ENCODE assay signal across 23 cellular contexts in the genomic region with DNA sequence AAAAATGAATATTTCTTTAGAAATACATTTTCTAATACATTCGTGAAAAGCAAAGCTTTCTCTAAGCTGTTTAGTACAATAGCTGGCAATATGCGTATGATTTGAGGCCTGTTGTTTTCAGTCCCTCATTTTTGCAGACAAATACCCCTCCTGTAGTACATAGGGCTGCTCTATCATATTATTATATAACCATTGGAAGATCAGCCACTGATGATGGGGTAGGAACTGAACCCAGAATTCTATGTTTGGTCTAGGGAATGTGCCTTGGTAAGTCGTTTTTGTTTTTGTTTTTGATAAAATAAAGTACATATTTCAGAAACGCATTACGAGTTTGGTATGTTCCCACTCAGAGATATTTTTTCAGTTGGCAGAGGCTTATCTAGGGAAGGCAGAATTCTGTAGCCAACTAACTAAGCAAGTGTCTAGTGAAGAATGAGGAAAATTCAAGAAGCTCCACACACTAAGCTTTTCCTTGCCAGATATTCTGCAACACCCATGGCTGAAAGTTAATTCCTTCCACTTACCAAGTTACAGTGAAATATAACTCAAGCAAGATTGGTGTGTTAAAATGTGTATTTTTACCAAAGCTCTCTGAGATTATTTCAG.
DNase-seq lines count a peak whose midpoint lies in the region; ATAC-seq and TF ChIP-seq lines count a peak whose summit lies in the region.
"Had no signal": no experiment of that assay in that cellular context is flagged by ENCODE, and none has a peak within 500 bp of the region (broad histone marks: within the 10 kb centered on the region; RNA-seq: fewer than 3 reads in every experiment).

No MANE protein-coding gene starts in this region.

- H3K27me3 ChIP-seq in gastroesophageal sphincter (no peaks in the 10 kb centered on the region), right lobe of liver (no peaks in the 10 kb centered on the region)
- no peaks in the 10 kb centered on the region for H3K27me3 ChIP-seq in CD4-positive, alpha-beta memory T cell (ENCODE audit: insufficient read depth, low read length)
- H3K27me3 ChIP-seq: gastrocnemius medialis, transverse colon had no signal

- no peak for TF ChIP-seq POLR2A in gastroesophageal sphincter (IDR thresholded peaks at IDR 0.05)
- no peak for TF ChIP-seq POLR2A in right lobe of liver (IDR thresholded peaks at IDR 0.05)

- no peaks in the 10 kb centered on the region for H3K4me1 Mint-ChIP-seq in CD4-positive, alpha-beta memory T cell
- H3K4me1 Mint-ChIP-seq: activated B cell treated with CpG ODN at 0.5 μM for 24 hours; stimulated activated naive CD8-positive, alpha-beta T cell treated with anti-CD3 and anti-CD28 coated beads, Interleukin-15, amount 100 ng/mL, for 72 hours had no signal

- CTCF ChIA-PET in CD4-positive, alpha-beta memory T cell (lab: Charles Lee; ENCODE audit: partially characterized antibody) = no interaction called here

- TF ChIP-seq EP300 in gastroesophageal sphincter (IDR thresholded peaks at IDR 0.05) = no peak

- TF ChIP-seq CTCF in astrocyte of the cerebellum (IDR thresholded peaks at IDR 0.05; ENCODE audit: low read depth, low read length, missing control alignments) (no peak), gastroesophageal sphincter (IDR thresholded peaks at IDR 0.05) (no peak), omental fat pad (IDR thresholded peaks at IDR 0.05) (no peak), right lobe of liver (IDR thresholded peaks at IDR 0.05) (no peak)

- no peak overlapping the region for H3K27ac Mint-ChIP-seq in CD4-positive, alpha-beta memory T cell
- H3K27ac Mint-ChIP-seq: activated B cell treated with CpG ODN at 0.5 μM for 24 hours; activated CD8-positive, alpha-beta T cell treated with anti-CD3 and anti-CD28 coated beads for 36 hours; stimulated activated naive CD8-positive, alpha-beta T cell treated with anti-CD3 and anti-CD28 coated beads, Interleukin-15, amount 100 ng/mL, for 72 hours had no signal

- peak; percentile 15 for DNase-seq in GM04504 (ENCODE audit: low read depth)
- DNase-seq in astrocyte of the cerebellum (ENCODE audit: low read depth) = peak; percentile 3
- no peak for DNase-seq in omental fat pad (ENCODE audit: low spot score)
- DNase-seq in right lobe of liver = no peak
- DNase-seq in NCI-H2107 treated with DMSO at 0.1 percent for 48 hours (lab: John Stamatoyannopoulos, UW; ENCODE audit: unreplicated experiment) = no peak
- no peak for DNase-seq in EL
- no peak for DNase-seq in CD4-positive, alpha-beta memory T cell
- DNase-seq: activated B cell treated with CpG ODN at 0.5 μM for 24 hours; activated CD8-positive, alpha-beta T cell treated with anti-CD3 and anti-CD28 coated beads for 36 hours; activated naive CD4-positive, alpha-beta T cell treated with Interleukin-2 at 50 U/mL for 16 hours; DMS79; gastrocnemius medialis; HCEC 1CT; Karpas-422; NCI-H1048; NCI-H1930; small intestine; stimulated activated CD4-positive, alpha-beta T cell treated with anti-CD3 and anti-CD28 coated beads, Interleukin-4, amount 100 ng/mL, for 1 hour; stimulated activated naive CD8-positive, alpha-beta T cell treated with anti-CD3 and anti-CD28 coated beads, Interleukin-15, amount 100 ng/mL, for 72 hours; transverse colon had no signal

- H3K9me3 ChIP-seq in gastroesophageal sphincter (no peaks in the 10 kb centered on the region), right lobe of liver (no peaks in the 10 kb centered on the region)
- no peaks in the 10 kb centered on the region for H3K9me3 ChIP-seq in CD4-positive, alpha-beta memory T cell (ENCODE audit: control insufficient read depth in 1 of 2, low read length in 2 of 2)
- H3K9me3 ChIP-seq: gastrocnemius medialis, transverse colon had no signal

- POLR2A ChIA-PET in CD4-positive, alpha-beta memory T cell (lab: Charles Lee; ENCODE audit: partially characterized antibody) = no interaction called here

- intact Hi-C loops in right lobe of liver (cut with DNase I) = no loop called here
- intact Hi-C loops in CD4-positive, alpha-beta memory T cell (cut with micrococcal nuclease) = no loop called here

- no peak overlapping the region for H3K4me3 Mint-ChIP-seq in CD4-positive, alpha-beta memory T cell
- H3K4me3 Mint-ChIP-seq: activated B cell treated with CpG ODN at 0.5 μM for 24 hours; activated CD8-positive, alpha-beta T cell treated with anti-CD3 and anti-CD28 coated beads for 36 hours; stimulated activated naive CD8-positive, alpha-beta T cell treated with anti-CD3 and anti-CD28 coated beads, Interleukin-15, amount 100 ng/mL, for 72 hours had no signal

- H3K36me3 ChIP-seq in gastroesophageal sphincter = no peaks in the 10 kb centered on the region
- H3K36me3 ChIP-seq in right lobe of liver = no peaks in the 10 kb centered on the region
- no peaks in the 10 kb centered on the region for H3K36me3 ChIP-seq in CD4-positive, alpha-beta memory T cell (ENCODE audit: insufficient read depth, low read length)
- H3K36me3 ChIP-seq: gastrocnemius medialis, transverse colon had no signal

- no peaks in the 10 kb centered on the region for H3K27me3 Mint-ChIP-seq in CD4-positive, alpha-beta memory T cell
- H3K27me3 Mint-ChIP-seq: activated B cell treated with CpG ODN at 0.5 μM for 24 hours; activated CD8-positive, alpha-beta T cell treated with anti-CD3 and anti-CD28 coated beads for 36 hours; stimulated activated naive CD8-positive, alpha-beta T cell treated with anti-CD3 and anti-CD28 coated beads, Interleukin-15, amount 100 ng/mL, for 72 hours had no signal

- H3K4me3 ChIP-seq in astrocyte of the cerebellum (ENCODE audit: low read depth, low read length) (no peak overlapping the region), gastroesophageal sphincter (no peak overlapping the region), right lobe of liver (no peak overlapping the region)
- no peak overlapping the region for H3K4me3 ChIP-seq in CD4-positive, alpha-beta memory T cell (ENCODE audit: low read length in 2 of 2)
- H3K4me3 ChIP-seq: coronary artery, gastrocnemius medialis, transverse colon had no signal

- in situ Hi-C loops in astrocyte of the cerebellum (cut with HindIII; ENCODE audit: low sequenced_read_pairs) = no loop called here

- 43 to 59% methylated on average over 5 of the region's 5 CpGs for WGBS in gastroesophageal sphincter (ENCODE audit: low coverage in 1 of 2), 2 donors
- WGBS in right lobe of liver (ENCODE audit: insufficient coverage, low coverage, low lambda C conversion rate, missing lambda C conversion rate) = 53% methylated on average over 5 of the region's 5 CpGs

- H3K9me3 Mint-ChIP-seq in CD4-positive, alpha-beta memory T cell = peaks cover 0 to 7% (median 0%) of the 10 kb centered on the region in 8 donors
- H3K9me3 Mint-ChIP-seq: activated B cell treated with CpG ODN at 0.5 μM for 24 hours had no signal

- ATAC-seq in gastroesophageal sphincter (peak; percentile 73), omental fat pad (ENCODE audit: low FRiP score) (peak; percentile 81), right lobe of liver (no peak)
- ATAC-seq: activated CD8-positive, alpha-beta T cell treated with anti-CD3 and anti-CD28 coated beads for 36 hours; gastrocnemius medialis; SK-N-SH treated with all-trans-retinoic acid at 6 μM for 48 hours; stimulated activated naive CD8-positive, alpha-beta T cell treated with anti-CD3 and anti-CD28 coated beads, Interleukin-15, amount 100 ng/mL, for 72 hours had no signal

- no peaks in the 10 kb centered on the region for H3K36me3 Mint-ChIP-seq in CD4-positive, alpha-beta memory T cell

- H3K4me1 ChIP-seq in gastroesophageal sphincter (no peaks in the 10 kb centered on the region), right lobe of liver (no peaks in the 10 kb centered on the region)
- H3K4me1 ChIP-seq in CD4-positive, alpha-beta memory T cell (ENCODE audit: insufficient read depth, low read length) = no peaks in the 10 kb centered on the region
- H3K4me1 ChIP-seq: gastrocnemius medialis, transverse colon had no signal

- no peak overlapping the region for H3K27ac ChIP-seq in gastroesophageal sphincter
- H3K27ac ChIP-seq in right lobe of liver = no peak overlapping the region
- H3K27ac ChIP-seq in CD4-positive, alpha-beta memory T cell (ENCODE audit: low read depth, low read length) = no peak overlapping the region
- H3K27ac ChIP-seq: gastrocnemius medialis, transverse colon had no signal

Comparison
In these comparisons a context has a peak if more than half of its experiments do, and no peak if none do; other contexts are left out.
1. DNase-seq: peak in GM04504 (single experiment) and astrocyte of the cerebellum (single experiment); none in omental fat pad (single experiment), right lobe of liver (0 of 3), NCI-H2107 treated with DMSO at 0.1 percent for 48 hours (single experiment), EL (single experiment) and CD4-positive, alpha-beta memory T cell (0 of 5).
2. ATAC-seq: peak in gastroesophageal sphincter (single experiment) and omental fat pad (single experiment); none in right lobe of liver (0 of 4).